In genomic region chr10:44063686-44064085, GRCh38 we compare ENCODE assay signal across 35 cellular contexts.
"Had no signal": no experiment of that assay in that cellular context is flagged by ENCODE, and none has a peak within 500 bp of the region (broad histone marks: within the 10 kb centered on the region; RNA-seq: fewer than 3 reads in every experiment).

No MANE protein-coding gene starts in this region.

- H3K27me3 ChIP-seq: MG63 had no signal

- DNase-seq: Karpas-422, Kasumi-1, MG63, MM.1S, MV-4-11, NCI-H1048, NCI-H1092, NCI-H1092 treated with DMSO at 0.1 percent for 48 hours, NCI-H1105, NCI-H1105 treated with DMSO at 0.1 percent for 48 hours, NCI-H1417, NCI-H1417 treated with DMSO at 0.1 percent for 48 hours, NCI-H1436, NCI-H1436 treated with DMSO at 0.1 percent for 48 hours, NCI-H146, NCI-H1694, NCI-H1694 treated with DMSO at 0.1 percent for 48 hours, NCI-H187, NCI-H187 treated with DMSO at 0.1 percent for 48 hours, NCI-H1930, NCI-H2029, NCI-H2029 treated with DMSO at 0.1 percent for 48 hours, NCI-H2081, NCI-H2081 treated with DMSO at 0.1 percent for 48 hours, NCI-H2107, NCI-H2171, NCI-H2171 treated with DMSO at 0.1 percent for 48 hours, NCI-H2227 treated with DMSO at 0.1 percent for 48 hours, NCI-H226, NCI-H345, NCI-H446, NCI-H446 treated with DMSO at 0.1 percent for 48 hours, NCI-H510A, NCI-H510A treated with DMSO at 0.1 percent for 48 hours had no signal

- H3K9me3 ChIP-seq: MG63 had no signal

- H3K9ac ChIP-seq: KMS-11 had no signal

- H3K27ac ChIP-seq: KMS-11 had no signal

- H3K4me3 ChIP-seq: MG63 had no signal

- H3K4me2 ChIP-seq: KMS-11 had no signal

- H3K36me3 ChIP-seq: MG63 had no signal
